Comparison of ENCODE assay signal across 15 cellular contexts in the genomic region with DNA sequence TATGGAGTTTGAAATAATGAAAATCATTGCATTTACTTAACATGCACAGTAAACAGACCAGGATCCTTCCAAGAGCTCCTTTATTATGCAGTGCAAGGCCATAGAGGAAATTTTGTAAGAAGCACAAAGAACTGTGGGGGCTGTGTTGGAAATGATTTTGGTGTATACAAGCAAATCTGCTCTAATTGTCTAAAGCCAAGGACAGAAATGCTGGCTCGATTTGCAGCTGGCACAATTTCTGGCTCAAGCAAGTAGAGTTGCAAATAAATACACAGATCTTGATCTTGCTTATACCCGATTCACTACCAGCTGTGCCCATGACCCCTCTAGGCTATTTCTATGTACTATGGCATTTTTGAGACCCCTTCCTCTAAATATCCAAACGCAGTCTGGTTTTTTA.
A peak's percentile ranks its signal among the peaks of the same experiment; 100 is the strongest.
DNase-seq lines count a peak whose midpoint lies in the region; ATAC-seq and TF ChIP-seq lines count a peak whose summit lies in the region.
"Had no signal": no experiment of that assay in that cellular context is flagged by ENCODE, and none has a peak within 500 bp of the region (broad histone marks: within the 10 kb centered on the region; RNA-seq: fewer than 3 reads in every experiment).

No MANE protein-coding gene starts in this region.

- WGBS in testis, 2 donors, result 21 to 23% methylated on average over 3 of the region's 3 CpGs
- WGBS in body of pancreas, 2 donors, result 12 to 13% methylated on average over 3 of the region's 3 CpGs

- peak overlapping the region in 1 of 2 donors; percentile 4 for H3K27ac ChIP-seq in testis
- H3K27ac ChIP-seq in body of pancreas, result no peak overlapping the region
- H3K27ac ChIP-seq: BLaER1 treated with 17β-estradiol and CSF1 and Interleukin-3, amounts not matched to agents 10 nM and 100 nM had no signal

- TF ChIP-seq CTCF in testis (IDR thresholded peaks at IDR 0.05), result no peak
- TF ChIP-seq CTCF in body of pancreas (IDR thresholded peaks at IDR 0.05), result no peak

- H3K4me3 ChIP-seq in testis (no peak overlapping the region), body of pancreas (no peak overlapping the region)
- H3K4me3 ChIP-seq: BLaER1 treated with 17β-estradiol and CSF1 and Interleukin-3, amounts not matched to agents 10 nM and 100 nM had no signal

- DNase-seq in NCI-H1105 treated with DMSO at 0.1 percent for 48 hours (lab: John Stamatoyannopoulos, UW) (peak; percentile 98), NCI-H1105 (lab: John Stamatoyannopoulos, UW) (no peak), NCI-H2029 (lab: John Stamatoyannopoulos, UW) (peak; percentile 75), cerebellar cortex (ENCODE audit: low spot score) (peak; percentile 3), testis (peak; percentile 46), body of pancreas (no peak), HT-29 (ENCODE audit: low spot score) (no peak)
- no peak for DNase-seq in stimulated activated CD4-positive, alpha-beta T cell treated with anti-CD3 and anti-CD28 coated beads, Interleukin-4, amount 100 ng/mL, for 1 hour
- DNase-seq: CD8-positive, alpha-beta memory T cell; HCEC 1CT; NCI-H526; OCI-M1; RPMI8226; SIG-M5 had no signal

- H3K4me1 ChIP-seq in testis (peaks cover 31% of the 10 kb centered on the region), body of pancreas (no peaks in the 10 kb centered on the region)
- H3K4me1 ChIP-seq: BLaER1 treated with 17β-estradiol and CSF1 and Interleukin-3, amounts not matched to agents 10 nM and 100 nM had no signal

- no peaks in the 10 kb centered on the region for H3K36me3 ChIP-seq in testis (ENCODE audit: low read depth, missing control alignments)
- no peaks in the 10 kb centered on the region for H3K36me3 ChIP-seq in body of pancreas (replicated peaks in 1 of 2; ENCODE audit: insufficient read depth in 1 of 2, low read depth in 2 of 2)
- H3K36me3 ChIP-seq: BLaER1 treated with 17β-estradiol and CSF1 and Interleukin-3, amounts not matched to agents 10 nM and 100 nM had no signal

- no peak for TF ChIP-seq POLR2A in testis (IDR thresholded peaks at IDR 0.05)
- TF ChIP-seq POLR2A in body of pancreas (IDR thresholded peaks at IDR 0.05), result no peak

- no peak for ATAC-seq in body of pancreas

- no peaks in the 10 kb centered on the region for H3K9me3 ChIP-seq in testis
- no peaks in the 10 kb centered on the region for H3K9me3 ChIP-seq in body of pancreas
- H3K9me3 ChIP-seq: BLaER1 treated with 17β-estradiol and CSF1 and Interleukin-3, amounts not matched to agents 10 nM and 100 nM had no signal

- intact Hi-C loops in testis (cut with DNase I; ENCODE audit: low total_unique reads), result no loop called here
- intact Hi-C loops in body of pancreas (cut with DNase I), result loop anchor here (10.0 kb wide), 1 partner anchor 688 kb away; a partner anchor contains a TSS

- H3K27me3 ChIP-seq in testis (no peaks in the 10 kb centered on the region), body of pancreas (no peaks in the 10 kb centered on the region)
- H3K27me3 ChIP-seq: BLaER1 treated with 17β-estradiol and CSF1 and Interleukin-3, amounts not matched to agents 10 nM and 100 nM had no signal

Comparison
In these comparisons a context has a peak if more than half of its experiments do, and no peak if none do; other contexts are left out.
1. DNase-seq: peak in NCI-H1105 treated with DMSO at 0.1 percent for 48 hours (single experiment), NCI-H2029 (single experiment), cerebellar cortex (single experiment) and testis (single experiment); none in NCI-H1105 (single experiment), body of pancreas (0 of 4), HT-29 (single experiment) and stimulated activated CD4-positive, alpha-beta T cell treated with anti-CD3 and anti-CD28 coated beads, Interleukin-4, amount 100 ng/mL, for 1 hour (single experiment).